1 cellular context compared by ENCODE assay signal in the genomic region with DNA sequence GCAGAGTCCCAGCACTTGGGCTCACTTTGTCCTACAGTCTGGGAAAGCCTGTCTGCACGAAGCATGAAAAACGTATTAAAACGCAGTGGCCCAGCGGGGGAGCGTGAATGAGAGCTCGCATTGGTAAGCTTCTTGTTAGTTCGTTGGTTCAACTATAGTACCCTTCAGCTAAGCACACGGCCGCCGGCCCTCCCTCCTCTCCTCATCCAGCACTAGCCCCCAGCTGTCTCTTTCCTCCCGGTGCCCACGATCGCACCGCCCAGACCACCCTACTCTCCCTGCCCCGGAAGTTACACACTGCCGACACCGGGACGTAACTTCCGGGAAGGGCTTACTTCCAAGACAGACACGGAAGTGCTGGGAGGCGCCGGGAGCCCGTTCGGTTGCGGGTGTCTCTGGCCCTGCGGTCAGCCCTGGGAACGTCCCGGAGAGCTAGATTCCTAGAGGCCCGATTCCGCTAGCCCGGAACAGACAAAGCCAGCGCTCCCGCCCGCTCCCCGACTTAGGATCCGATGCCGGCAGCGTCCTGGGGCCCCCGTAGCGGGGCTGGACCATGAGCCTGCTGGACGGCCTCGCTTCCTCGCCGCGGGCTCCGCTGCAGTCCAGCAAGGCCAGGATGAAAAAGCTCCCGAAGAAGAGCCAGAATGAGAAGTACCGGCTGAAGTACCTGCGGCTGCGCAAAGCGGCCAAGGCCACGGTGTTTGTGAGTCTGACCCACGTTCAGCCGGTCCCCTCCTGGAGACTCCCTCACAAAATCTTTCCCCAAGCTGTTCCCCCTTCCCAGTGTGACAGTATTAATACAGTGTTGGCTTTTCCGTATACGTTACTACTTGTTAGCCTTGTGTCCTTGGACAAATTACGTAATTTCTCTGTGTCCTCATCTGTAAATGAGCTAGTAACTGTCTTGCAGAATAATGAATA.
A peak's percentile ranks its signal among the peaks of the same experiment; 100 is the strongest.
TF ChIP-seq lines count a peak whose summit lies in the region.

A gene with protein sequence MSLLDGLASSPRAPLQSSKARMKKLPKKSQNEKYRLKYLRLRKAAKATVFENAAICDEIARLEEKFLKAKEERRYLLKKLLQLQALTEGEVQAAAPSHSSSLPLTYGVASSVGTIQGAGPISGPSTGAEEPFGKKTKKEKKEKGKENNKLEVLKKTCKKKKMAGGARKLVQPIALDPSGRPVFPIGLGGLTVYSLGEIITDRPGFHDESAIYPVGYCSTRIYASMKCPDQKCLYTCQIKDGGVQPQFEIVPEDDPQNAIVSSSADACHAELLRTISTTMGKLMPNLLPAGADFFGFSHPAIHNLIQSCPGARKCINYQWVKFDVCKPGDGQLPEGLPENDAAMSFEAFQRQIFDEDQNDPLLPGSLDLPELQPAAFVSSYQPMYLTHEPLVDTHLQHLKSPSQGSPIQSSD (plus strand): TSS at position 334 of the 921 bp plus-strand sequence. CDS start 220 bp downstream, at position 554.

TF ChIP-seq in HepG2, 621 proteins besides CTCF, POLR2A, EP300 and RAD21 (continued from another document and continues in another):
- TF ChIP-seq POGK (CRISPR knock-in tag; conservative IDR thresholded peaks at IDR 0.05): 0 out of 2 replicates have a peak, but pooled peaks have one; percentile 13
- peak; percentile 56 for TF ChIP-seq MED8 (CRISPR knock-in tag; IDR thresholded peaks at IDR 0.05; ENCODE audit: insufficient replicate concordance)
- no peak for TF ChIP-seq ZKSCAN5 (CRISPR knock-in tag; IDR thresholded peaks at IDR 0.05)
- no peak for TF ChIP-seq HOXA9 (CRISPR knock-in tag; IDR thresholded peaks at IDR 0.05; ENCODE audit: borderline replicate concordance)
- no peak for TF ChIP-seq FIP1L1 (IDR thresholded peaks at IDR 0.05; ENCODE audit: borderline replicate concordance, insufficient read depth, low read depth, low read length)
- TF ChIP-seq TAF1 (CRISPR knock-in tag; IDR thresholded peaks at IDR 0.05): peak; percentile 96
- no peak for TF ChIP-seq ZNF260 (CRISPR knock-in tag; IDR thresholded peaks at IDR 0.05; ENCODE audit: borderline replicate concordance, low read depth)
- TF ChIP-seq NFIC (IDR thresholded peaks at IDR 0.05; ENCODE audit: low read length): no peak
- no peak for TF ChIP-seq SMYD3 (CRISPR knock-in tag; IDR thresholded peaks at IDR 0.05)
- TF ChIP-seq HDAC2 (CRISPR knock-in tag; IDR thresholded peaks at IDR 0.05): peak; percentile 75
- TF ChIP-seq ZNF224 (CRISPR knock-in tag; IDR thresholded peaks at IDR 0.05): no peak
- peak; percentile 83; the same call in 1 of the 2 replicates for TF ChIP-seq ZNF607 (CRISPR knock-in tag; IDR thresholded peaks at IDR 0.05; ENCODE audit: borderline replicate concordance)
- TF ChIP-seq RFXAP (CRISPR knock-in tag; IDR thresholded peaks at IDR 0.05; ENCODE audit: borderline replicate concordance): peak; percentile 76
- 0 out of 2 replicates have a peak, but pooled peaks have one; percentile 27 for TF ChIP-seq KLF9 (CRISPR knock-in tag; IDR thresholded peaks at IDR 0.05; ENCODE audit: low read depth)
- TF ChIP-seq TSC22D2 (CRISPR knock-in tag; IDR thresholded peaks at IDR 0.05; ENCODE audit: borderline replicate concordance): peak; percentile 78; the same call in 1 of the 2 replicates
- peak; percentile 72; the same call in 1 of the 2 replicates for TF ChIP-seq ZNF317 (CRISPR knock-in tag; IDR thresholded peaks at IDR 0.05)
- peak; percentile 77 for TF ChIP-seq TARDBP (CRISPR knock-in tag; IDR thresholded peaks at IDR 0.05)
- TF ChIP-seq, protein P1, sequence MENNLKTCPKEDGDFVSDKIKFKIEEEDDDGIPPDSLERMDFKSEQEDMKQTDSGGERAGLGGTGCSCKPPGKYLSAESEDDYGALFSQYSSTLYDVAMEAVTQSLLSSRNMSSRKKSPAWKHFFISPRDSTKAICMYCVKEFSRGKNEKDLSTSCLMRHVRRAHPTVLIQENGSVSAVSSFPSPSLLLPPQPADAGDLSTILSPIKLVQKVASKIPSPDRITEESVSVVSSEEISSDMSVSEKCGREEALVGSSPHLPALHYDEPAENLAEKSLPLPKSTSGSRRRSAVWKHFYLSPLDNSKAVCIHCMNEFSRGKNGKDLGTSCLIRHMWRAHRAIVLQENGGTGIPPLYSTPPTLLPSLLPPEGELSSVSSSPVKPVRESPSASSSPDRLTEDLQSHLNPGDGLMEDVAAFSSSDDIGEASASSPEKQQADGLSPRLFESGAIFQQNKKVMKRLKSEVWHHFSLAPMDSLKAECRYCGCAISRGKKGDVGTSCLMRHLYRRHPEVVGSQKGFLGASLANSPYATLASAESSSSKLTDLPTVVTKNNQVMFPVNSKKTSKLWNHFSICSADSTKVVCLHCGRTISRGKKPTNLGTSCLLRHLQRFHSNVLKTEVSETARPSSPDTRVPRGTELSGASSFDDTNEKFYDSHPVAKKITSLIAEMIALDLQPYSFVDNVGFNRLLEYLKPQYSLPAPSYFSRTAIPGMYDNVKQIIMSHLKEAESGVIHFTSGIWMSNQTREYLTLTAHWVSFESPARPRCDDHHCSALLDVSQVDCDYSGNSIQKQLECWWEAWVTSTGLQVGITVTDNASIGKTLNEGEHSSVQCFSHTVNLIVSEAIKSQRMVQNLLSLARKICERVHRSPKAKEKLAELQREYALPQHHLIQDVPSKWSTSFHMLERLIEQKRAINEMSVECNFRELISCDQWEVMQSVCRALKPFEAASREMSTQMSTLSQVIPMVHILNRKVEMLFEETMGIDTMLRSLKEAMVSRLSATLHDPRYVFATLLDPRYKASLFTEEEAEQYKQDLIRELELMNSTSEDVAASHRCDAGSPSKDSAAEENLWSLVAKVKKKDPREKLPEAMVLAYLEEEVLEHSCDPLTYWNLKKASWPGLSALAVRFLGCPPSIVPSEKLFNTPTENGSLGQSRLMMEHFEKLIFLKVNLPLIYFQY (CRISPR knock-in tag; IDR thresholded peaks at IDR 0.05; ENCODE audit: borderline replicate concordance): no peak
- peak; percentile 90 for TF ChIP-seq ZZZ3 (CRISPR knock-in tag; IDR thresholded peaks at IDR 0.05; ENCODE audit: borderline replicate concordance)
- TF ChIP-seq ZNF121 (CRISPR knock-in tag; IDR thresholded peaks at IDR 0.05): no peak
- TF ChIP-seq ZNF567 (CRISPR knock-in tag; IDR thresholded peaks at IDR 0.05; ENCODE audit: borderline replicate concordance): no peak
- TF ChIP-seq, protein P2, sequence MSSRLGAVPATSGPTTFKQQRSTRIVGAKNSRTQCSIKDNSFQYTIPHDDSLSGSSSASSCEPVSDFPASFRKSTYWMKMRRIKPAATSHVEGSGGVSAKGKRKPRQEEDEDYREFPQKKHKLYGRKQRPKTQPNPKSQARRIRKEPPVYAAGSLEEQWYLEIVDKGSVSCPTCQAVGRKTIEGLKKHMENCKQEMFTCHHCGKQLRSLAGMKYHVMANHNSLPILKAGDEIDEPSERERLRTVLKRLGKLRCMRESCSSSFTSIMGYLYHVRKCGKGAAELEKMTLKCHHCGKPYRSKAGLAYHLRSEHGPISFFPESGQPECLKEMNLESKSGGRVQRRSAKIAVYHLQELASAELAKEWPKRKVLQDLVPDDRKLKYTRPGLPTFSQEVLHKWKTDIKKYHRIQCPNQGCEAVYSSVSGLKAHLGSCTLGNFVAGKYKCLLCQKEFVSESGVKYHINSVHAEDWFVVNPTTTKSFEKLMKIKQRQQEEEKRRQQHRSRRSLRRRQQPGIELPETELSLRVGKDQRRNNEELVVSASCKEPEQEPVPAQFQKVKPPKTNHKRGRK (CRISPR knock-in tag; IDR thresholded peaks at IDR 0.05): no peak
- no peak for TF ChIP-seq ZNF740 (CRISPR knock-in tag; IDR thresholded peaks at IDR 0.05)
- peak; percentile 66; the same call in 1 of the 2 replicates for TF ChIP-seq ISL2 (CRISPR knock-in tag; IDR thresholded peaks at IDR 0.05)
- TF ChIP-seq YEATS2 (CRISPR knock-in tag; IDR thresholded peaks at IDR 0.05; ENCODE audit: borderline replicate concordance): peak; percentile 95
- TF ChIP-seq TAF15 (IDR thresholded peaks at IDR 0.05; ENCODE audit: low read depth, low read length, poor library complexity, severe bottlenecking): no peak
- TF ChIP-seq ZFP62 (CRISPR knock-in tag; IDR thresholded peaks at IDR 0.05): 0 out of 2 replicates have a peak, but pooled peaks have one; percentile 85
- TF ChIP-seq SOX6 (IDR thresholded peaks at IDR 0.05): no peak
- TF ChIP-seq SOX6 (CRISPR knock-in tag; IDR thresholded peaks at IDR 0.05): peak; percentile 73
- TF ChIP-seq TBX3 (IDR thresholded peaks at IDR 0.05; ENCODE audit: borderline replicate concordance): no peak
- TF ChIP-seq KLF15 (CRISPR knock-in tag; IDR thresholded peaks at IDR 0.05; ENCODE audit: borderline replicate concordance): no peak
- TF ChIP-seq, protein P3, sequence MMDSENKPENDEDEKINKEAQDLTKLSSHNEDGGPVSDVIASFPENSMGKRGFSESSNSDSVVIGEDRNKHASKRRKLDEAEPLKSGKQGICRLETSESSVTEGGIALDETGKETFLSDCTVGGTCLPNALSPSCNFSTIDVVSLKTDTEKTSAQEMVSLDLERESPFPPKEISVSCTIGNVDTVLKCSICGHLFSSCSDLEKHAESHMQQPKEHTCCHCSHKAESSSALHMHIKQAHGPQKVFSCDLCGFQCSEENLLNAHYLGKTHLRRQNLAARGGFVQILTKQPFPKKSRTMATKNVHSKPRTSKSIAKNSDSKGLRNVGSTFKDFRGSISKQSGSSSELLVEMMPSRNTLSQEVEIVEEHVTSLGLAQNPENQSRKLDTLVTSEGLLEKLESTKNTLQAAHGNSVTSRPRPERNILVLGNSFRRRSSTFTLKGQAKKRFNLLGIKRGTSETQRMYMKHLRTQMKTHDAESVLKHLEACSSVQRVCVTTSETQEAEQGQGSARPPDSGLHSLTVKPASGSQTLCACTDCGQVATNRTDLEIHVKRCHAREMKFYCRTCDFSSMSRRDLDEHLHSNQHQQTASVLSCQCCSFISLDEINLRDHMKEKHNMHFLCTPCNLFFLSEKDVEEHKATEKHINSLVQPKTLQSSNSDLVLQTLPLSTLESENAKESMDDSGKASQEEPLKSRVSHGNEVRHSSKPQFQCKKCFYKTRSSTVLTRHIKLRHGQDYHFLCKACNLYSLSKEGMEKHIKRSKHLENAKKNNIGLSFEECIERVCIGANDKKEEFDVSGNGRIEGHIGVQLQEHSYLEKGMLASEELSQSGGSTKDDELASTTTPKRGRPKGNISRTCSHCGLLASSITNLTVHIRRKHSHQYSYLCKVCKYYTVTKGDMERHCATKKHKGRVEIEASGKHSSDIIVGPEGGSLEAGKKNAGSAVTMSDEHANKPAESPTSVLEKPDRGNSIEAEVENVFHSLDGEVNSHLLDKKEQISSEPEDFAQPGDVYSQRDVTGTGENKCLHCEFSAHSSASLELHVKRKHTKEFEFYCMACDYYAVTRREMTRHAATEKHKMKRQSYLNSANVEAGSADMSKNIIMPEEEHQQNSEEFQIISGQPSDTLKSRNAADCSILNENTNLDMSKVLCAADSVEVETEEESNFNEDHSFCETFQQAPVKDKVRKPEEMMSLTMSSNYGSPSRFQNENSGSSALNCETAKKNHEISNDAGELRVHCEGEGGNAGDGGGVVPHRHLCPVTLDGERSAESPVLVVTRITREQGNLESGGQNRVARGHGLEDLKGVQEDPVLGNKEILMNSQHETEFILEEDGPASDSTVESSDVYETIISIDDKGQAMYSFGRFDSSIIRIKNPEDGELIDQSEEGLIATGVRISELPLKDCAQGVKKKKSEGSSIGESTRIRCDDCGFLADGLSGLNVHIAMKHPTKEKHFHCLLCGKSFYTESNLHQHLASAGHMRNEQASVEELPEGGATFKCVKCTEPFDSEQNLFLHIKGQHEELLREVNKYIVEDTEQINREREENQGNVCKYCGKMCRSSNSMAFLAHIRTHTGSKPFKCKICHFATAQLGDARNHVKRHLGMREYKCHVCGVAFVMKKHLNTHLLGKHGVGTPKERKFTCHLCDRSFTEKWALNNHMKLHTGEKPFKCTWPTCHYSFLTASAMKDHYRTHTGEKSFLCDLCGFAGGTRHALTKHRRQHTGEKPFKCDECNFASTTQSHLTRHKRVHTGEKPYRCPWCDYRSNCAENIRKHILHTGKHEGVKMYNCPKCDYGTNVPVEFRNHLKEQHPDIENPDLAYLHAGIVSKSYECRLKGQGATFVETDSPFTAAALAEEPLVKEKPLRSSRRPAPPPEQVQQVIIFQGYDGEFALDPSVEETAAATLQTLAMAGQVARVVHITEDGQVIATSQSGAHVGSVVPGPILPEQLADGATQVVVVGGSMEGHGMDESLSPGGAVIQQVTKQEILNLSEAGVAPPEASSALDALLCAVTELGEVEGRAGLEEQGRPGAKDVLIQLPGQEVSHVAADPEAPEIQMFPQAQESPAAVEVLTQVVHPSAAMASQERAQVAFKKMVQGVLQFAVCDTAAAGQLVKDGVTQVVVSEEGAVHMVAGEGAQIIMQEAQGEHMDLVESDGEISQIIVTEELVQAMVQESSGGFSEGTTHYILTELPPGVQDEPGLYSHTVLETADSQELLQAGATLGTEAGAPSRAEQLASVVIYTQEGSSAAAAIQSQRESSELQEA (CRISPR knock-in tag; IDR thresholded peaks at IDR 0.05; ENCODE audit: not compliant biosample characterization): peak; percentile 95
- peak; percentile 72; the same call in 1 of the 2 replicates for TF ChIP-seq DR1 (CRISPR knock-in tag; IDR thresholded peaks at IDR 0.05)
- peak; percentile 98 for TF ChIP-seq ZNF891 (CRISPR knock-in tag; IDR thresholded peaks at IDR 0.05)
- TF ChIP-seq MIXL1 (CRISPR knock-in tag; IDR thresholded peaks at IDR 0.05): no peak
- peak; percentile 94 for TF ChIP-seq GABPA (IDR thresholded peaks at IDR 0.05; ENCODE audit: low read depth, low read length)
- peak; percentile 99 for TF ChIP-seq GABPA (CRISPR knock-in tag; IDR thresholded peaks at IDR 0.05; ENCODE audit: low read depth)
- peak; percentile 65; the same call in 1 of the 2 replicates for TF ChIP-seq FOXC1 (CRISPR knock-in tag; IDR thresholded peaks at IDR 0.05; ENCODE audit: borderline replicate concordance)
- TF ChIP-seq MXD4 (CRISPR knock-in tag; IDR thresholded peaks at IDR 0.05): no peak; the same call in 1 of the 2 replicates
- peak; percentile 45; the same call in 1 of the 2 replicates for TF ChIP-seq E2F5 (CRISPR knock-in tag; conservative IDR thresholded peaks at IDR 0.05)
